11 cellular contexts compared by ENCODE assay signal in genomic region chr19:29645911-29646310, GRCh38. TPM values are rescaled to one million over a fixed set of nuclear protein-coding genes. Genes with fewer than 3 reads are reported as not detected.
DNase-seq lines count a peak whose midpoint lies in the region; ATAC-seq and TF ChIP-seq lines count a peak whose summit lies in the region.
"Had no signal": no experiment of that assay in that cellular context is flagged by ENCODE, and none has a peak within 500 bp of the region (broad histone marks: within the 10 kb centered on the region; RNA-seq: fewer than 3 reads in every experiment).

No MANE protein-coding gene starts in this region.

- H3K27ac Mint-ChIP-seq in activated T-helper 17 cell treated with anti-CD3 and anti-CD28 coated beads, Interleukin-2, amount 50 U/mL, for 72 hours = peak overlapping the region; percentile 58

- intact Hi-C loops in right cardiac atrium (cut with DNase I) = no loop called here

- H3K27ac ChIP-seq in right cardiac atrium (ENCODE audit: low read length) = peak overlapping the region; percentile 88
- H3K27ac ChIP-seq: neutrophil, SJSA1 had no signal

- H3K4me1 Mint-ChIP-seq in activated T-helper 17 cell treated with anti-CD3 and anti-CD28 coated beads, Interleukin-2, amount 50 U/mL, for 72 hours = peaks cover 14% of the 10 kb centered on the region

- 0% methylated on average over 8 of the region's 8 CpGs for WGBS in right cardiac atrium

- TF ChIP-seq CTCF in GM20000 (IDR thresholded peaks at IDR 0.05; ENCODE audit: extremely low read depth, missing control alignments) = no peak

- H3K27me3 Mint-ChIP-seq in activated T-helper 17 cell treated with anti-CD3 and anti-CD28 coated beads, Interleukin-2, amount 50 U/mL, for 72 hours = no peaks in the 10 kb centered on the region

- no peak overlapping the region for H3K4me3 ChIP-seq in right cardiac atrium (ENCODE audit: low read length)
- H3K4me3 ChIP-seq: SJSA1 had no signal

- peaks cover 8% of the 10 kb centered on the region for H3K4me1 ChIP-seq in right cardiac atrium (ENCODE audit: control insufficient read depth, insufficient read depth, low read length)
- H3K4me1 ChIP-seq: SJSA1 had no signal

- H3K9me3 ChIP-seq in right cardiac atrium (ENCODE audit: control insufficient read depth, low read length) = no peaks in the 10 kb centered on the region
- H3K9me3 ChIP-seq: neutrophil, SJSA1 had no signal

- no peaks in the 10 kb centered on the region for H3K9me3 Mint-ChIP-seq in activated T-helper 17 cell treated with anti-CD3 and anti-CD28 coated beads, Interleukin-2, amount 50 U/mL, for 72 hours

- peak; percentile 46 for ATAC-seq in activated T-helper 17 cell treated with anti-CD3 and anti-CD28 coated beads, Interleukin-2, amount 50 U/mL, for 72 hours (replicated peaks)
- ATAC-seq in right cardiac atrium = peak; percentile 96 to 97

- H3K4me3 Mint-ChIP-seq in activated T-helper 17 cell treated with anti-CD3 and anti-CD28 coated beads, Interleukin-2, amount 50 U/mL, for 72 hours = peak overlapping the region; percentile 55

- peak; percentile 19 for DNase-seq in stimulated activated CD4-positive, alpha-beta T cell treated with anti-CD3 and anti-CD28 coated beads, Interleukin-15, amount 100 ng/mL, for 24 hours
- DNase-seq in stimulated activated CD4-positive, alpha-beta T cell treated with anti-CD3 and anti-CD28 coated beads, Interleukin-2, amount 100 ng/mL, for 48 hours = no peak
- peak; percentile 76 to 89 (median 85) for DNase-seq in right cardiac atrium
- no peak for DNase-seq in mesenteric fat pad (ENCODE audit: low spot score)
- no peak for DNase-seq in NCI-H345 treated with DMSO at 0.1 percent for 48 hours (lab: John Stamatoyannopoulos, UW; ENCODE audit: unreplicated experiment)
- DNase-seq in GM20000 (ENCODE audit: low spot score) = no peak
- no peak for DNase-seq in kidney glomerular epithelial cell (lab: John Stamatoyannopoulos, UW)
- DNase-seq: DMS153 had no signal

- no peaks in the 10 kb centered on the region for H3K36me3 Mint-ChIP-seq in activated T-helper 17 cell treated with anti-CD3 and anti-CD28 coated beads, Interleukin-2, amount 50 U/mL, for 72 hours (ENCODE audit: low read depth)

- no peaks in the 10 kb centered on the region for H3K27me3 ChIP-seq in right cardiac atrium (ENCODE audit: control insufficient read depth, insufficient read depth)
- H3K27me3 ChIP-seq: SJSA1 had no signal

RNA-seq across cellular contexts. Expression of gene PLEKHF1, which starts 19.4 kb away (rescaled TPM):
- total RNA-seq in activated T-helper 17 cell treated with anti-CD3 and anti-CD28 coated beads, Interleukin-2, amount 50 U/mL, for 72 hours = 10 to 100 TPM; 34.4 to 40.3 TPM
- total RNA-seq in right cardiac atrium (10 to 100 TPM; 25.1 to 44.1 (median 31.0) TPM), mesenteric fat pad (9.1 TPM)
- 40.6 TPM for polyA plus RNA-seq in right cardiac atrium

RNA-seq across cellular contexts. Expression of gene POP4, which starts 39.8 kb away (rescaled TPM):
- total RNA-seq in activated T-helper 17 cell treated with anti-CD3 and anti-CD28 coated beads, Interleukin-2, amount 50 U/mL, for 72 hours = 100 to 1,000 TPM in 1 of 2 donors, 10 to 100 TPM in 1; 59.4 to 102 TPM
- total RNA-seq in right cardiac atrium = 10 to 100 TPM; 50.2 to 67.8 (median 55.1) TPM
- 78.3 TPM for polyA plus RNA-seq in right cardiac atrium
- 57.4 TPM for total RNA-seq in mesenteric fat pad

Comparison
In these comparisons a context has a peak if more than half of its experiments do, and no peak if none do; other contexts are left out.
1. DNase-seq: peak in stimulated activated CD4-positive, alpha-beta T cell treated with anti-CD3 and anti-CD28 coated beads, Interleukin-15, amount 100 ng/mL, for 24 hours (single experiment) and right cardiac atrium (3 of 3); none in stimulated activated CD4-positive, alpha-beta T cell treated with anti-CD3 and anti-CD28 coated beads, Interleukin-2, amount 100 ng/mL, for 48 hours (0 of 2), mesenteric fat pad (single experiment), NCI-H345 treated with DMSO at 0.1 percent for 48 hours (single experiment), GM20000 (single experiment) and kidney glomerular epithelial cell (single experiment).